Comparison of ENCODE assay signal across 7 cellular contexts in genomic region chr17:36181401-36182175, GRCh38. TPM values are rescaled to one million over a fixed set of nuclear protein-coding genes. Genes with fewer than 3 reads are reported as not detected.
"Had no signal": no experiment of that assay in that cellular context is flagged by ENCODE, and none has a peak within 500 bp of the region (broad histone marks: within the 10 kb centered on the region; RNA-seq: fewer than 3 reads in every experiment).

No MANE protein-coding gene starts in this region.

RNA-seq across cellular contexts. Expression of gene CCL3L1, which starts 15.0 kb away (rescaled TPM):
- total RNA-seq: activated CD4-positive, alpha-beta T cell treated with anti-CD3 and anti-CD28 coated beads, Interleukin-2, amount 10 ng/mL, durations not matched to agents 7 days and 5 days; foreskin keratinocyte; glomerular endothelial cell; left ventricle myocardium inferior; lung microvascular endothelial cell; prostate gland had no signal

RNA-seq across cellular contexts. Expression of gene CCL4L2, which starts 29.3 kb away (rescaled TPM):
- total RNA-seq: activated CD4-positive, alpha-beta T cell treated with anti-CD3 and anti-CD28 coated beads, Interleukin-2, amount 10 ng/mL, durations not matched to agents 7 days and 5 days; foreskin keratinocyte; glomerular endothelial cell; left ventricle myocardium inferior; lung microvascular endothelial cell; subcutaneous adipose tissue had no signal
